ENCODE assay signal across 5 cellular contexts in the genomic region with DNA sequence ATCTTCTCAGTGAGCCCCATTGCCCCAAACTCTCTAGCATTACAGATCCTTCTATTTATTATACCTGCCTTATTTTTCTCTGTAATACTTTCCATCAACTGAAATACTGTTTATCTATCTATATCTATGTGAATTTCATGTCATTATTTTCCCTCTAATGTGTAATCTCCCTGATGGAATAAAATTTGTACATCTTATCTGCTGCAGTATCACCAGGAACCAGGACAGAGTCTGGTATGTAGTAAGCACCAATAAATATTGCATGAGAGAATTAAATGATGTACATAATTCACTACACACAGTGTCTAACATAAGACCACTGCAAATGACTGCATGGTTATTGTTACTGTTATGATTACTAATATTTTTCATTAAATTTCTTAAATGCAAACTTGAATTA.
"Had no signal": no experiment of that assay in that cellular context is flagged by ENCODE, and none has a peak within 500 bp of the region (broad histone marks: within the 10 kb centered on the region; RNA-seq: fewer than 3 reads in every experiment).

No MANE protein-coding gene starts in this region.

- DNase-seq: KBM-7, KG1 had no signal

- H3K27ac ChIP-seq: HL-60 had no signal

- ATAC-seq: HepG2, K562 had no signal

- H3K4me3 ChIP-seq: K562 had no signal
